Comparison of ENCODE assay signal across 1 cellular context in the genomic region with DNA sequence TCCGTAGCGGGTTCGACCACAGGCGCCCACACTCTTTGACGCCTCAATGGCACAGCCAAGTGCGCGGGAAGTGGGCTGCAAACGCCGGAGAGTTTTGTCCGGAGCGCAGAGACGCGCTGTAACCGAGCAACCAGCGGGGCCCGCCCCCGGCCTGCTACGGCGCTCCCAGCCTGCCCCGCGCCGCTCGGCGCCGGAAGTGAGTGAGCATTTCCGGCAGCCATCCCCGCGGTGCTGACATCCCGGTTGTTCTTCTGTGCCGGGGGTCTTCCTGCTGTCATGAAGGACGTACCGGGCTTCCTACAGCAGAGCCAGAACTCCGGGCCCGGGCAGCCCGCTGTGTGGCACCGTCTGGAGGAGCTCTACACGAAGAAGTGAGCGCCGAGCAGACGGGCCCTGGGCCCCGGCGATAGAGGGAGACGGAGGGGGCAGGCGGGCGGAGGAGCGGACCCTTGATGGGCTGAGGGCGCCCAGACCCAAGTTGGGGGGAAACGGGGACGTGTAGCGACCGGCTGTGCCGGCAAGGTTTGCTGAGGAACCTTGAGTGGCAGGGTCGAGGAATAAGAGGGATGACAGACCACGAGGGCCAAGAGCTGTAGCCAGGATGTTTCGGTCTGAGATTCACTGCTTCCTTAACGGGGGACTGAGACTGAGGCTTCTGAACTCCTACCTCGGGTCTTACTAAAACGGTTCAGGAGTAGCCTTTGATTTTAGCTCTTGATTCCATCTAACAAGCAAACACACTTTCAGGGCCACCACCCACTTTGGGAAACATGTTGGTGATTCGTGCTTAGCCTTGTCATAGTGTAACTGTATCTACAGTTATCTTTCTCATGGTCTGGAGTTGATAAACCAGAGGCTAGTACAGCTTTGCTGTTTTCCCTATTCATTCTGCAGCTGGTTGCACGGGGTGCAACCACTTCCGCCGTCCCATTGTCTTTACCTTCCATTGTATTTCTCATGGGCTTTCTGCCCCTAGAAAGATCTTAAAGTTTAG.
A peak's percentile ranks its signal among the peaks of the same experiment; 100 is the strongest.
TF ChIP-seq lines count a peak whose summit lies in the region.

A gene (plus strand): TSS at position 203 of the 994 bp plus-strand sequence. CDS start 74 bp downstream, at position 277.

TF ChIP-seq in K562, 482 proteins besides CTCF, POLR2A, EP300 and RAD21 (continued from another document and continues in another):
- TF ChIP-seq, protein P1, sequence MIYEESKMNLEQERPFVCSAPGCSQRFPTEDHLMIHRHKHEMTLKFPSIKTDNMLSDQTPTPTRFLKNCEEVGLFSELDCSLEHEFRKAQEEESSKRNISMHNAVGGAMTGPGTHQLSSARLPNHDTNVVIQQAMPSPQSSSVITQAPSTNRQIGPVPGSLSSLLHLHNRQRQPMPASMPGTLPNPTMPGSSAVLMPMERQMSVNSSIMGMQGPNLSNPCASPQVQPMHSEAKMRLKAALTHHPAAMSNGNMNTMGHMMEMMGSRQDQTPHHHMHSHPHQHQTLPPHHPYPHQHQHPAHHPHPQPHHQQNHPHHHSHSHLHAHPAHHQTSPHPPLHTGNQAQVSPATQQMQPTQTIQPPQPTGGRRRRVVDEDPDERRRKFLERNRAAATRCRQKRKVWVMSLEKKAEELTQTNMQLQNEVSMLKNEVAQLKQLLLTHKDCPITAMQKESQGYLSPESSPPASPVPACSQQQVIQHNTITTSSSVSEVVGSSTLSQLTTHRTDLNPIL (CRISPR knock-in tag; IDR thresholded peaks at IDR 0.05): no peak
- TF ChIP-seq, protein P2, sequence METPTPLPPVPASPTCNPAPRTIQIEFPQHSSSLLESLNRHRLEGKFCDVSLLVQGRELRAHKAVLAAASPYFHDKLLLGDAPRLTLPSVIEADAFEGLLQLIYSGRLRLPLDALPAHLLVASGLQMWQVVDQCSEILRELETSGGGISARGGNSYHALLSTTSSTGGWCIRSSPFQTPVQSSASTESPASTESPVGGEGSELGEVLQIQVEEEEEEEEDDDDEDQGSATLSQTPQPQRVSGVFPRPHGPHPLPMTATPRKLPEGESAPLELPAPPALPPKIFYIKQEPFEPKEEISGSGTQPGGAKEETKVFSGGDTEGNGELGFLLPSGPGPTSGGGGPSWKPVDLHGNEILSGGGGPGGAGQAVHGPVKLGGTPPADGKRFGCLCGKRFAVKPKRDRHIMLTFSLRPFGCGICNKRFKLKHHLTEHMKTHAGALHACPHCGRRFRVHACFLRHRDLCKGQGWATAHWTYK (CRISPR knock-in tag; IDR thresholded peaks at IDR 0.05): 0 out of 2 replicates have a peak, but pooled peaks have one; percentile 43
- TF ChIP-seq SNRNP70 (optimal IDR thresholded peaks at IDR 0.05; ENCODE audit: low read depth, low read length) (no peak), E2F3 (CRISPR knock-in tag; IDR thresholded peaks at IDR 0.05) (peak; percentile 30; the same call in 1 of the 2 replicates), MTA2 (IDR thresholded peaks at IDR 0.05; ENCODE audit: low read depth) (no peak), ILF3 (IDR thresholded peaks at IDR 0.05; ENCODE audit: borderline replicate concordance) (no peak), JUND (IDR thresholded peaks at IDR 0.05; ENCODE audit: borderline replicate concordance, low read depth, low read length) (no peak), JUND (tag; IDR thresholded peaks at IDR 0.05; ENCODE audit: borderline replicate concordance, low read depth, low read length) (peak; percentile 16; the same call in 1 of the 3 replicates), FOXM1 (IDR thresholded peaks at IDR 0.05; ENCODE audit: low read depth) (no peak), FOXM1 (CRISPR knock-in tag; IDR thresholded peaks at IDR 0.05; ENCODE audit: low read depth) (peak; percentile 60; the same call in 1 of the 2 replicates), ZKSCAN1 (IDR thresholded peaks at IDR 0.05; ENCODE audit: low read depth, low read length) (no peak; the same call in 1 of the 2 replicates), CBFB (CRISPR knock-in tag; IDR thresholded peaks at IDR 0.05) (no peak), ARNT (IDR thresholded peaks at IDR 0.05) (no peak), DMBX1 (CRISPR knock-in tag; IDR thresholded peaks at IDR 0.05; ENCODE audit: borderline replicate concordance) (no peak), ELF1 (tag; IDR thresholded peaks at IDR 0.05) (peak; percentile 84), NCOA4 (IDR thresholded peaks at IDR 0.05; ENCODE audit: partially characterized antibody) (no peak), CHD4 (IDR thresholded peaks at IDR 0.05; ENCODE audit: insufficient read depth, insufficient replicate concordance, low read depth, low read length, poor library complexity, severe bottlenecking) (no peak), ZBTB17 (CRISPR knock-in tag; IDR thresholded peaks at IDR 0.05) (no peak), POLR2H (tag; IDR thresholded peaks at IDR 0.05; ENCODE audit: low read depth) (0 out of 2 replicates have a peak, but pooled peaks have one; percentile 7), HIVEP1 (CRISPR knock-in tag; IDR thresholded peaks at IDR 0.05) (no peak)
- TF ChIP-seq, protein P3, sequence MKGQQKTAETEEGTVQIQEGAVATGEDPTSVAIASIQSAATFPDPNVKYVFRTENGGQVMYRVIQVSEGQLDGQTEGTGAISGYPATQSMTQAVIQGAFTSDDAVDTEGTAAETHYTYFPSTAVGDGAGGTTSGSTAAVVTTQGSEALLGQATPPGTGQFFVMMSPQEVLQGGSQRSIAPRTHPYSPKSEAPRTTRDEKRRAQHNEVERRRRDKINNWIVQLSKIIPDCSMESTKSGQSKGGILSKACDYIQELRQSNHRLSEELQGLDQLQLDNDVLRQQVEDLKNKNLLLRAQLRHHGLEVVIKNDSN (CRISPR knock-in tag; IDR thresholded peaks at IDR 0.05): no peak
- TF ChIP-seq, protein P4, sequence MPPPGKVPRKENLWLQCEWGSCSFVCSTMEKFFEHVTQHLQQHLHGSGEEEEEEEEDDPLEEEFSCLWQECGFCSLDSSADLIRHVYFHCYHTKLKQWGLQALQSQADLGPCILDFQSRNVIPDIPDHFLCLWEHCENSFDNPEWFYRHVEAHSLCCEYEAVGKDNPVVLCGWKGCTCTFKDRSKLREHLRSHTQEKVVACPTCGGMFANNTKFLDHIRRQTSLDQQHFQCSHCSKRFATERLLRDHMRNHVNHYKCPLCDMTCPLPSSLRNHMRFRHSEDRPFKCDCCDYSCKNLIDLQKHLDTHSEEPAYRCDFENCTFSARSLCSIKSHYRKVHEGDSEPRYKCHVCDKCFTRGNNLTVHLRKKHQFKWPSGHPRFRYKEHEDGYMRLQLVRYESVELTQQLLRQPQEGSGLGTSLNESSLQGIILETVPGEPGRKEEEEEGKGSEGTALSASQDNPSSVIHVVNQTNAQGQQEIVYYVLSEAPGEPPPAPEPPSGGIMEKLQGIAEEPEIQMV (tag; conservative IDR thresholded peaks at IDR 0.05; ENCODE audit: low read depth): no peak
- TF ChIP-seq, protein P5, sequence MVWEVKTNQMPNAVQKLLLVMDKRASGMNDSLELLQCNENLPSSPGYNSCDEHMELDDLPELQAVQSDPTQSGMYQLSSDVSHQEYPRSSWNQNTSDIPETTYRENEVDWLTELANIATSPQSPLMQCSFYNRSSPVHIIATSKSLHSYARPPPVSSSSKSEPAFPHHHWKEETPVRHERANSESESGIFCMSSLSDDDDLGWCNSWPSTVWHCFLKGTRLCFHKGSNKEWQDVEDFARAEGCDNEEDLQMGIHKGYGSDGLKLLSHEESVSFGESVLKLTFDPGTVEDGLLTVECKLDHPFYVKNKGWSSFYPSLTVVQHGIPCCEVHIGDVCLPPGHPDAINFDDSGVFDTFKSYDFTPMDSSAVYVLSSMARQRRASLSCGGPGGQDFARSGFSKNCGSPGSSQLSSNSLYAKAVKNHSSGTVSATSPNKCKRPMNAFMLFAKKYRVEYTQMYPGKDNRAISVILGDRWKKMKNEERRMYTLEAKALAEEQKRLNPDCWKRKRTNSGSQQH (CRISPR knock-in tag; IDR thresholded peaks at IDR 0.05): no peak
- TF ChIP-seq, protein P6, sequence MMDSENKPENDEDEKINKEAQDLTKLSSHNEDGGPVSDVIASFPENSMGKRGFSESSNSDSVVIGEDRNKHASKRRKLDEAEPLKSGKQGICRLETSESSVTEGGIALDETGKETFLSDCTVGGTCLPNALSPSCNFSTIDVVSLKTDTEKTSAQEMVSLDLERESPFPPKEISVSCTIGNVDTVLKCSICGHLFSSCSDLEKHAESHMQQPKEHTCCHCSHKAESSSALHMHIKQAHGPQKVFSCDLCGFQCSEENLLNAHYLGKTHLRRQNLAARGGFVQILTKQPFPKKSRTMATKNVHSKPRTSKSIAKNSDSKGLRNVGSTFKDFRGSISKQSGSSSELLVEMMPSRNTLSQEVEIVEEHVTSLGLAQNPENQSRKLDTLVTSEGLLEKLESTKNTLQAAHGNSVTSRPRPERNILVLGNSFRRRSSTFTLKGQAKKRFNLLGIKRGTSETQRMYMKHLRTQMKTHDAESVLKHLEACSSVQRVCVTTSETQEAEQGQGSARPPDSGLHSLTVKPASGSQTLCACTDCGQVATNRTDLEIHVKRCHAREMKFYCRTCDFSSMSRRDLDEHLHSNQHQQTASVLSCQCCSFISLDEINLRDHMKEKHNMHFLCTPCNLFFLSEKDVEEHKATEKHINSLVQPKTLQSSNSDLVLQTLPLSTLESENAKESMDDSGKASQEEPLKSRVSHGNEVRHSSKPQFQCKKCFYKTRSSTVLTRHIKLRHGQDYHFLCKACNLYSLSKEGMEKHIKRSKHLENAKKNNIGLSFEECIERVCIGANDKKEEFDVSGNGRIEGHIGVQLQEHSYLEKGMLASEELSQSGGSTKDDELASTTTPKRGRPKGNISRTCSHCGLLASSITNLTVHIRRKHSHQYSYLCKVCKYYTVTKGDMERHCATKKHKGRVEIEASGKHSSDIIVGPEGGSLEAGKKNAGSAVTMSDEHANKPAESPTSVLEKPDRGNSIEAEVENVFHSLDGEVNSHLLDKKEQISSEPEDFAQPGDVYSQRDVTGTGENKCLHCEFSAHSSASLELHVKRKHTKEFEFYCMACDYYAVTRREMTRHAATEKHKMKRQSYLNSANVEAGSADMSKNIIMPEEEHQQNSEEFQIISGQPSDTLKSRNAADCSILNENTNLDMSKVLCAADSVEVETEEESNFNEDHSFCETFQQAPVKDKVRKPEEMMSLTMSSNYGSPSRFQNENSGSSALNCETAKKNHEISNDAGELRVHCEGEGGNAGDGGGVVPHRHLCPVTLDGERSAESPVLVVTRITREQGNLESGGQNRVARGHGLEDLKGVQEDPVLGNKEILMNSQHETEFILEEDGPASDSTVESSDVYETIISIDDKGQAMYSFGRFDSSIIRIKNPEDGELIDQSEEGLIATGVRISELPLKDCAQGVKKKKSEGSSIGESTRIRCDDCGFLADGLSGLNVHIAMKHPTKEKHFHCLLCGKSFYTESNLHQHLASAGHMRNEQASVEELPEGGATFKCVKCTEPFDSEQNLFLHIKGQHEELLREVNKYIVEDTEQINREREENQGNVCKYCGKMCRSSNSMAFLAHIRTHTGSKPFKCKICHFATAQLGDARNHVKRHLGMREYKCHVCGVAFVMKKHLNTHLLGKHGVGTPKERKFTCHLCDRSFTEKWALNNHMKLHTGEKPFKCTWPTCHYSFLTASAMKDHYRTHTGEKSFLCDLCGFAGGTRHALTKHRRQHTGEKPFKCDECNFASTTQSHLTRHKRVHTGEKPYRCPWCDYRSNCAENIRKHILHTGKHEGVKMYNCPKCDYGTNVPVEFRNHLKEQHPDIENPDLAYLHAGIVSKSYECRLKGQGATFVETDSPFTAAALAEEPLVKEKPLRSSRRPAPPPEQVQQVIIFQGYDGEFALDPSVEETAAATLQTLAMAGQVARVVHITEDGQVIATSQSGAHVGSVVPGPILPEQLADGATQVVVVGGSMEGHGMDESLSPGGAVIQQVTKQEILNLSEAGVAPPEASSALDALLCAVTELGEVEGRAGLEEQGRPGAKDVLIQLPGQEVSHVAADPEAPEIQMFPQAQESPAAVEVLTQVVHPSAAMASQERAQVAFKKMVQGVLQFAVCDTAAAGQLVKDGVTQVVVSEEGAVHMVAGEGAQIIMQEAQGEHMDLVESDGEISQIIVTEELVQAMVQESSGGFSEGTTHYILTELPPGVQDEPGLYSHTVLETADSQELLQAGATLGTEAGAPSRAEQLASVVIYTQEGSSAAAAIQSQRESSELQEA (IDR thresholded peaks at IDR 0.05; ENCODE audit: low read depth): no peak
- TF ChIP-seq, protein P7, sequence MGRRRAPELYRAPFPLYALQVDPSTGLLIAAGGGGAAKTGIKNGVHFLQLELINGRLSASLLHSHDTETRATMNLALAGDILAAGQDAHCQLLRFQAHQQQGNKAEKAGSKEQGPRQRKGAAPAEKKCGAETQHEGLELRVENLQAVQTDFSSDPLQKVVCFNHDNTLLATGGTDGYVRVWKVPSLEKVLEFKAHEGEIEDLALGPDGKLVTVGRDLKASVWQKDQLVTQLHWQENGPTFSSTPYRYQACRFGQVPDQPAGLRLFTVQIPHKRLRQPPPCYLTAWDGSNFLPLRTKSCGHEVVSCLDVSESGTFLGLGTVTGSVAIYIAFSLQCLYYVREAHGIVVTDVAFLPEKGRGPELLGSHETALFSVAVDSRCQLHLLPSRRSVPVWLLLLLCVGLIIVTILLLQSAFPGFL (CRISPR knock-in tag; IDR thresholded peaks at IDR 0.05): 0 out of 2 replicates have a peak, but pooled peaks have one; percentile 63
- TF ChIP-seq, protein P8, sequence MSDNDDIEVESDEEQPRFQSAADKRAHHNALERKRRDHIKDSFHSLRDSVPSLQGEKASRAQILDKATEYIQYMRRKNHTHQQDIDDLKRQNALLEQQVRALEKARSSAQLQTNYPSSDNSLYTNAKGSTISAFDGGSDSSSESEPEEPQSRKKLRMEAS (CRISPR knock-in tag; IDR thresholded peaks at IDR 0.05): peak; percentile 27; the same call in 1 of the 2 replicates
- TF ChIP-seq, protein P9, sequence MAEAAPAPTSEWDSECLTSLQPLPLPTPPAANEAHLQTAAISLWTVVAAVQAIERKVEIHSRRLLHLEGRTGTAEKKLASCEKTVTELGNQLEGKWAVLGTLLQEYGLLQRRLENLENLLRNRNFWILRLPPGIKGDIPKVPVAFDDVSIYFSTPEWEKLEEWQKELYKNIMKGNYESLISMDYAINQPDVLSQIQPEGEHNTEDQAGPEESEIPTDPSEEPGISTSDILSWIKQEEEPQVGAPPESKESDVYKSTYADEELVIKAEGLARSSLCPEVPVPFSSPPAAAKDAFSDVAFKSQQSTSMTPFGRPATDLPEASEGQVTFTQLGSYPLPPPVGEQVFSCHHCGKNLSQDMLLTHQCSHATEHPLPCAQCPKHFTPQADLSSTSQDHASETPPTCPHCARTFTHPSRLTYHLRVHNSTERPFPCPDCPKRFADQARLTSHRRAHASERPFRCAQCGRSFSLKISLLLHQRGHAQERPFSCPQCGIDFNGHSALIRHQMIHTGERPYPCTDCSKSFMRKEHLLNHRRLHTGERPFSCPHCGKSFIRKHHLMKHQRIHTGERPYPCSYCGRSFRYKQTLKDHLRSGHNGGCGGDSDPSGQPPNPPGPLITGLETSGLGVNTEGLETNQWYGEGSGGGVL (CRISPR knock-in tag; IDR thresholded peaks at IDR 0.05): no peak
